ENCODE assay signal across 26 cellular contexts in the genomic region with DNA sequence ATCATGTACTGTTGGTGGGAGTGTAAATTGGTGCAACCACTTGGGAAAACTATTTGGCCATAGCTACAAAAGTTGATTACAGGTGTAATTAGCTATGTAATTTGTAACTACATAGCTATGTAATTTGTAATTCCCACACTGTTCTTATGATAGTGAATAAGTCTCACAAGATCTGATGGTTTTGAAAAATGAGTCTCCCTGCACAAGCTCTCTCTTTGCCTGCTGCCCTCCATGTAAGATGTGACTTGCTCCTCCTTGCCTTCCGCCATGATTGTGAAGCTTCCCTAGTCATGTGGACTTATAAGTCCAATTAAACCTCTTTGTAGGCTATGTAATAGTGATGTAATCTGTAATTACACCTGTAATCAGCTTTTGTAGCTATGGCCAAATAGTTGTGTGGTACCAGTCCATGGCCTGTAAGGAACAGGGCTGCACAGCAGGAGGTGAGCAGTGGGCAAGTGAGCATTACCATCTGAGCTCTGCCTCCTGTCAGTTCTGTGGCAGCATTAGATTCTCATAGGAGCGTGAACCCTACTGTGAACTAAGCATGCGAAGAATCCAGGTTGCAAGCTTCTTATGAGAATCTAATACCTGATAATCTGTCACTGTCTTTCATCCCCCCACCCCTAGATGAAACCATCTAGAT.
"Had no signal": no experiment of that assay in that cellular context is flagged by ENCODE, and none has a peak within 500 bp of the region (broad histone marks: within the 10 kb centered on the region; RNA-seq: fewer than 3 reads in every experiment).

No MANE protein-coding gene starts in this region.

- H3K4me1 Mint-ChIP-seq: immature natural killer cell; natural killer cell; stimulated activated effector memory CD8-positive, alpha-beta T cell treated with anti-CD3 and anti-CD28 coated beads, Interleukin-12 subunit alpha, Interleukin-12 subunit beta, amount 100 ng/mL, for 72 hours had no signal

- H3K4me1 ChIP-seq: colonic mucosa, lower lobe of right lung, psoas muscle, upper lobe of right lung, uterus had no signal

- H3K9me3 ChIP-seq: colonic mucosa, lower lobe of right lung, ovary, psoas muscle, thoracic aorta, upper lobe of right lung, uterus had no signal

- H3K27me3 ChIP-seq: colonic mucosa, ovary, tibial nerve, upper lobe of right lung, uterus had no signal

- H3K36me3 Mint-ChIP-seq: immature natural killer cell; natural killer cell; stimulated activated effector memory CD8-positive, alpha-beta T cell treated with anti-CD3 and anti-CD28 coated beads, Interleukin-12 subunit alpha, Interleukin-12 subunit beta, amount 100 ng/mL, for 72 hours had no signal

- H3K4me3 Mint-ChIP-seq: effector memory CD8-positive, alpha-beta T cell; immature natural killer cell; natural killer cell; stimulated activated effector memory CD8-positive, alpha-beta T cell treated with anti-CD3 and anti-CD28 coated beads, Interleukin-12 subunit alpha, Interleukin-12 subunit beta, amount 100 ng/mL, for 72 hours had no signal

- H3K27ac ChIP-seq: colonic mucosa, lower lobe of right lung, ovary, psoas muscle, thoracic aorta, tibial nerve, upper lobe of right lung, uterus had no signal

- ATAC-seq: effector memory CD8-positive, alpha-beta T cell; left colon; left ventricle myocardium superior; lower lobe of right lung; natural killer cell; psoas muscle; sciatic nerve; stimulated activated effector memory CD8-positive, alpha-beta T cell treated with anti-CD3 and anti-CD28 coated beads, Interleukin-12 subunit alpha, Interleukin-12 subunit beta, amount 100 ng/mL, for 72 hours; upper lobe of right lung had no signal

- DNase-seq: dermis blood vessel endothelial cell; effector memory CD8-positive, alpha-beta T cell; hypothalamus; immature natural killer cell; islet precursor cell; kidney glomerular epithelial cell; left colon; left ventricle myocardium superior; lower lobe of right lung; natural killer cell; occipital lobe; ovary; posterior cingulate gyrus; psoas muscle; stimulated activated CD4-positive, alpha-beta T cell treated with anti-CD3 and anti-CD28 coated beads, Interleukin-12 subunit alpha, Interleukin-12 subunit beta, amount 100 ng/mL, for 4 hours; stimulated activated CD4-positive, alpha-beta T cell treated with anti-CD3 and anti-CD28 coated beads, Interleukin-1b, Interleukin-23, amount 100 ng/mL, for 48 hours; stimulated activated CD4-positive, alpha-beta T cell treated with anti-CD3 and anti-CD28 coated beads, Interleukin-4, amount 100 ng/mL, for 1 hour; stimulated activated naive CD4-positive, alpha-beta T cell treated with Interleukin-2 at 50 U/mL for 16 hours; upper lobe of right lung; uterus had no signal

- H3K36me3 ChIP-seq: colonic mucosa, lower lobe of right lung, ovary, thoracic aorta, tibial nerve, upper lobe of right lung, uterus had no signal

- H3K27ac Mint-ChIP-seq: effector memory CD8-positive, alpha-beta T cell; immature natural killer cell; natural killer cell; stimulated activated effector memory CD8-positive, alpha-beta T cell treated with anti-CD3 and anti-CD28 coated beads, Interleukin-12 subunit alpha, Interleukin-12 subunit beta, amount 100 ng/mL, for 72 hours had no signal

- H3K4me3 ChIP-seq: colonic mucosa, lower lobe of right lung, ovary, psoas muscle, smooth muscle cell, thoracic aorta, tibial nerve, upper lobe of right lung, uterus had no signal

- H3K9me3 Mint-ChIP-seq: natural killer cell; stimulated activated effector memory CD8-positive, alpha-beta T cell treated with anti-CD3 and anti-CD28 coated beads, Interleukin-12 subunit alpha, Interleukin-12 subunit beta, amount 100 ng/mL, for 72 hours had no signal
